Comparison of ENCODE assay signal across 1 cellular context in genomic region chr2:240604939-240605716, GRCh38.
TF ChIP-seq lines count a peak whose summit lies in the region.

No MANE protein-coding gene starts in this region.

TF ChIP-seq in HepG2, 621 proteins besides CTCF, POLR2A, EP300 and RAD21 (continued from another document and continues in another):
- TF ChIP-seq CBX5 (CRISPR knock-in tag; IDR thresholded peaks at IDR 0.05; ENCODE audit: borderline replicate concordance) (0 out of 2 replicates have a peak, but pooled peaks have one; percentile 43), IRX3 (CRISPR knock-in tag; IDR thresholded peaks at IDR 0.05; ENCODE audit: borderline replicate concordance, low read depth) (no peak), TFE3 (CRISPR knock-in tag; IDR thresholded peaks at IDR 0.05) (0 out of 2 replicates have a peak, but pooled peaks have one; percentile 39), MED8 (CRISPR knock-in tag; IDR thresholded peaks at IDR 0.05; ENCODE audit: insufficient replicate concordance) (peak; percentile 80), STAT6 (CRISPR knock-in tag; IDR thresholded peaks at IDR 0.05; ENCODE audit: borderline replicate concordance) (no peak), ZBTB10 (CRISPR knock-in tag; IDR thresholded peaks at IDR 0.05; ENCODE audit: borderline replicate concordance) (no peak), NKX3-1 (CRISPR knock-in tag; IDR thresholded peaks at IDR 0.05) (no peak), CREB1 (IDR thresholded peaks at IDR 0.05) (peak; percentile 71), CREB1 (CRISPR knock-in tag; IDR thresholded peaks at IDR 0.05) (no peak), TGIF2 (CRISPR knock-in tag; IDR thresholded peaks at IDR 0.05) (peak; percentile 66), THAP9 (CRISPR knock-in tag; IDR thresholded peaks at IDR 0.05; ENCODE audit: borderline replicate concordance) (peak; percentile 42; the same call in 1 of the 2 replicates), ZNF816 (CRISPR knock-in tag; IDR thresholded peaks at IDR 0.05; ENCODE audit: borderline replicate concordance) (peak; percentile 50; the same call in 1 of the 2 replicates), ZNF142 (CRISPR knock-in tag; IDR thresholded peaks at IDR 0.05) (peak; percentile 70; the same call in 1 of the 2 replicates), ZNF17 (CRISPR knock-in tag; IDR thresholded peaks at IDR 0.05) (0 out of 2 replicates have a peak, but pooled peaks have one; percentile 32), GMEB2 (CRISPR knock-in tag; IDR thresholded peaks at IDR 0.05; ENCODE audit: low read depth) (no peak), BORCS8-MEF2B (CRISPR knock-in tag; IDR thresholded peaks at IDR 0.05) (peak; percentile 49; the same call in 1 of the 2 replicates), HNF4G (IDR thresholded peaks at IDR 0.05; ENCODE audit: borderline replicate concordance, low read depth, low read length) (peak; percentile 88), HNF4G (CRISPR knock-in tag; IDR thresholded peaks at IDR 0.05; ENCODE audit: borderline replicate concordance, low read depth) (peak; percentile 90), NFRKB (IDR thresholded peaks at IDR 0.05) (no peak), ZNF337 (CRISPR knock-in tag; IDR thresholded peaks at IDR 0.05; ENCODE audit: borderline replicate concordance, low read depth) (0 out of 2 replicates have a peak, but pooled peaks have one; percentile 1), ZBTB49 (CRISPR knock-in tag; IDR thresholded peaks at IDR 0.05; ENCODE audit: borderline replicate concordance) (no peak), PAWR (CRISPR knock-in tag; IDR thresholded peaks at IDR 0.05; ENCODE audit: borderline replicate concordance) (0 out of 2 replicates have a peak, but pooled peaks have one; percentile 25), MAFG (CRISPR knock-in tag; IDR thresholded peaks at IDR 0.05) (no peak), ZMYM2 (CRISPR knock-in tag; IDR thresholded peaks at IDR 0.05) (peak; percentile 10; the same call in 1 of the 2 replicates), NR2F6 (IDR thresholded peaks at IDR 0.05) (peak; percentile 30; the same call in 1 of the 2 replicates), NR2F6 (CRISPR knock-in tag; IDR thresholded peaks at IDR 0.05) (no peak; the same call in 1 of the 2 replicates), REL (CRISPR knock-in tag; conservative IDR thresholded peaks at IDR 0.05) (peak; percentile 59), HINFP (CRISPR knock-in tag; IDR thresholded peaks at IDR 0.05; ENCODE audit: low read depth) (peak; percentile 89; the same call in 1 of the 2 replicates), CC2D1A (CRISPR knock-in tag; IDR thresholded peaks at IDR 0.05) (0 out of 2 replicates have a peak, but pooled peaks have one; percentile 36), SALL1 (CRISPR knock-in tag; IDR thresholded peaks at IDR 0.05) (peak; percentile 72), ZBTB3 (CRISPR knock-in tag; IDR thresholded peaks at IDR 0.05; ENCODE audit: borderline replicate concordance, low read depth) (peak; percentile 60), NFE2L1 (CRISPR knock-in tag; IDR thresholded peaks at IDR 0.05; ENCODE audit: borderline replicate concordance) (no peak), MIER2 (CRISPR knock-in tag; IDR thresholded peaks at IDR 0.05) (0 out of 2 replicates have a peak, but pooled peaks have one; percentile 40), MXI1 (IDR thresholded peaks at IDR 0.05; ENCODE audit: borderline replicate concordance, low read depth, low read length) (peak; percentile 57; the same call in 1 of the 3 replicates), HOXA9 (CRISPR knock-in tag; IDR thresholded peaks at IDR 0.05; ENCODE audit: borderline replicate concordance) (0 out of 2 replicates have a peak, but pooled peaks have one; percentile 38), ELF3 (CRISPR knock-in tag; IDR thresholded peaks at IDR 0.05) (peak; percentile 73), XBP1 (CRISPR knock-in tag; IDR thresholded peaks at IDR 0.05) (no peak)
